16 cellular contexts compared by ENCODE assay signal in the genomic region with DNA sequence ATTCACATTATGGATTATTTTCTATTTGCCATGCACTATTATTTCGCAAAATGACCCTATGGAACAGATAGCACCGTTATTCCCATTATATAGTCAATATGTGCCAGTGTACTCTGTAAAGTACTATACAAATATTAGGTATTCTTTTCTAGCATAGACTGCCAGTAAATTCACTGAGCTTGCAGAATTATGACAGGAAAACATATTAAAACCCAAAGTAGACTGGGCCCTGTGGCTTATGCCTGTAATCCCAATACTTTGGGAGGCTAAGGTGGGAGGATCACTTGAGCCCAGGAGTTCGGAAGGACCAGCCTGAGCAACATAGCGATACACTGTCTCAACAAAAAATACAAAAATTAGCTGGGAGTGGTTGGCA. TPM values are rescaled to one million over a fixed set of nuclear protein-coding genes. Genes with fewer than 3 reads are reported as not detected.
DNase-seq lines count a peak whose midpoint lies in the region; ATAC-seq and TF ChIP-seq lines count a peak whose summit lies in the region.
"Had no signal": no experiment of that assay in that cellular context is flagged by ENCODE, and none has a peak within 500 bp of the region (broad histone marks: within the 10 kb centered on the region; RNA-seq: fewer than 3 reads in every experiment).

No MANE protein-coding gene starts in this region.

- H3K36me3 ChIP-seq in ACC112 (ENCODE audit: insufficient read depth, low read length) (no peaks in the 10 kb centered on the region), mesenchymal stem cell (ENCODE audit: control insufficient read depth in 1 of 2, insufficient read depth in 2 of 2, low read depth in 1 of 2, low read length in 2 of 2) (no peaks in the 10 kb centered on the region), MM.1S (replicated peaks; ENCODE audit: insufficient read depth, low read length) (no peaks in the 10 kb centered on the region)
- H3K36me3 ChIP-seq in CD4-positive, CD25-positive, alpha-beta regulatory T cell (ENCODE audit: control insufficient read depth, insufficient read depth, low read length): no peaks in the 10 kb centered on the region
- H3K36me3 ChIP-seq: SJSA1, upper lobe of right lung had no signal

- no peak overlapping the region for H2AK5ac ChIP-seq in mesenchymal stem cell (ENCODE audit: low read length, severe bottlenecking)

- H3K4me3 ChIP-seq in ACC112 (ENCODE audit: low read depth, low read length) (peak overlapping the region; percentile 96; the same call in 1 of the 2 replicates), mesenchymal stem cell (ENCODE audit: insufficient read depth in 1 of 2, low read depth in 1 of 2, low read length in 2 of 2) (peak overlapping the region in 1 of 2 experiments; percentile 89), MM.1S (ENCODE audit: low read length) (no peak overlapping the region)
- H3K4me3 ChIP-seq in CD4-positive, CD25-positive, alpha-beta regulatory T cell (ENCODE audit: low read depth, low read length): no peak overlapping the region

- H3K27ac ChIP-seq in ACC112 (ENCODE audit: low read depth, low read length): peak overlapping the region; percentile 33
- no peak overlapping the region for H3K27ac ChIP-seq in CD4-positive, CD25-positive, alpha-beta regulatory T cell (ENCODE audit: insufficient read depth, low read length, poor library complexity, severe bottlenecking)
- no peak overlapping the region for H3K27ac ChIP-seq in mesenchymal stem cell (ENCODE audit: low read length, poor library complexity, severe bottlenecking)
- no peak overlapping the region for H3K27ac ChIP-seq in MM.1S (ENCODE audit: low read length)
- H3K27ac ChIP-seq: SJSA1 had no signal

- WGBS in mesenchymal stem cell: 100% methylated on average over 2 of the region's 4 CpGs

- no peaks in the 10 kb centered on the region for H3K9me2 ChIP-seq in MM.1S (replicated peaks; ENCODE audit: insufficient read depth, low read length)

- no peaks in the 10 kb centered on the region for H3K9me3 Mint-ChIP-seq in CD4-positive, CD25-positive, alpha-beta regulatory T cell
- no peaks in the 10 kb centered on the region for H3K9me3 Mint-ChIP-seq in activated CD4-positive, alpha-beta memory T cell treated with anti-CD3 and anti-CD28 coated beads, Interleukin-2, amount 10 ng/mL, durations not matched to agents 7 days and 5 days

- H3K4me2 ChIP-seq in mesenchymal stem cell (ENCODE audit: low read length, poor library complexity, severe bottlenecking) (no peak overlapping the region), MM.1S (ENCODE audit: low read depth, low read length) (no peak overlapping the region)

- no peak overlapping the region for H2BK120ac ChIP-seq in mesenchymal stem cell (ENCODE audit: low read depth, low read length)

- no peak overlapping the region for H3K4ac ChIP-seq in mesenchymal stem cell (ENCODE audit: low read depth in 1 of 2, low read length in 2 of 2)

- H3K9me3 ChIP-seq in CD4-positive, CD25-positive, alpha-beta regulatory T cell (ENCODE audit: control insufficient read depth in 2 of 2, low read length in 2 of 2): no peaks in the 10 kb centered on the region
- H3K9me3 ChIP-seq in mesenchymal stem cell (ENCODE audit: control insufficient read depth, low read length) (no peaks in the 10 kb centered on the region), MM.1S (replicated peaks; ENCODE audit: insufficient read depth, low read length) (no peaks in the 10 kb centered on the region)
- H3K9me3 ChIP-seq: SJSA1, upper lobe of right lung had no signal

- H3F3A ChIP-seq in MM.1S (ENCODE audit: insufficient read depth, low read length): no peaks in the 10 kb centered on the region

- peaks cover 8% of the 10 kb centered on the region for H3K36me3 Mint-ChIP-seq in CD4-positive, CD25-positive, alpha-beta regulatory T cell
- no peaks in the 10 kb centered on the region for H3K36me3 Mint-ChIP-seq in activated CD4-positive, alpha-beta memory T cell treated with anti-CD3 and anti-CD28 coated beads, Interleukin-2, amount 10 ng/mL, durations not matched to agents 7 days and 5 days (ENCODE audit: low read depth)

- no peak for ATAC-seq in CD4-positive, CD25-positive, alpha-beta regulatory T cell (ENCODE audit: low read depth in 2 of 2)
- ATAC-seq in HG03135 (IDR thresholded peaks at IDR 0.05; ENCODE audit: unreplicated experiment): no peak

- no peak overlapping the region for H4K91ac ChIP-seq in mesenchymal stem cell (ENCODE audit: low read length)

- peaks cover 8% of the 10 kb centered on the region for H3K79me1 ChIP-seq in mesenchymal stem cell (replicated peaks; ENCODE audit: low read length, poor library complexity, severe bottlenecking)

- H3K27me3 ChIP-seq in ACC112 (ENCODE audit: insufficient read depth, low read length) (no peaks in the 10 kb centered on the region), mesenchymal stem cell (ENCODE audit: control insufficient read depth in 1 of 2, insufficient read depth in 1 of 2, low read length in 2 of 2) (no peaks in the 10 kb centered on the region), MM.1S (replicated peaks; ENCODE audit: insufficient read depth, low read length) (no peaks in the 10 kb centered on the region)
- no peaks in the 10 kb centered on the region for H3K27me3 ChIP-seq in CD4-positive, CD25-positive, alpha-beta regulatory T cell (ENCODE audit: control insufficient read depth, insufficient read depth, low read length)
- H3K27me3 ChIP-seq: SJSA1, upper lobe of right lung had no signal

- H3K79me2 ChIP-seq in ACC112 (ENCODE audit: control insufficient read depth, insufficient read depth, low read length, unreplicated experiment) (peaks cover 23% of the 10 kb centered on the region), MM.1S (ENCODE audit: low read length) (peaks cover 39% of the 10 kb centered on the region)

- peaks cover 22 to 44% (median 29%) of the 10 kb centered on the region in 4 donors for H3K4me1 Mint-ChIP-seq in CD4-positive, CD25-positive, alpha-beta regulatory T cell
- peaks cover 39% of the 10 kb centered on the region for H3K4me1 Mint-ChIP-seq in activated CD4-positive, alpha-beta memory T cell treated with anti-CD3 and anti-CD28 coated beads, Interleukin-2, amount 10 ng/mL, durations not matched to agents 7 days and 5 days

- H4K8ac ChIP-seq in mesenchymal stem cell (ENCODE audit: low read length): no peak overlapping the region

- no peak overlapping the region for H2BK15ac ChIP-seq in mesenchymal stem cell (ENCODE audit: low read depth, poor library complexity, severe bottlenecking)

- no peak overlapping the region for H2BK5ac ChIP-seq in mesenchymal stem cell (ENCODE audit: low read depth, low read length, poor library complexity, severe bottlenecking)

- no peak for TF ChIP-seq CTCF in MM.1S (IDR thresholded peaks at IDR 0.05; ENCODE audit: low read length)

- POLR2A ChIA-PET in activated CD4-positive, alpha-beta memory T cell treated with anti-CD3 and anti-CD28 coated beads, Interleukin-2, amount 10 ng/mL, durations not matched to agents 7 days and 5 days (lab: Charles Lee): interaction anchor here (0.6 to 3.2 kb wide), 3 partner anchors 19 to 29 kb away, joined by 3 to 44 read pairs (median 19); partner anchors contain the start of gene C18orf32

- no peak overlapping the region for H3K14ac ChIP-seq in mesenchymal stem cell (ENCODE audit: low read length in 2 of 2)

- no peak overlapping the region for H2AFZ ChIP-seq in ACC112 (ENCODE audit: low read length, unreplicated experiment)
- H2AFZ ChIP-seq in mesenchymal stem cell (ENCODE audit: low read depth, low read length): no peak overlapping the region
- H2AFZ ChIP-seq in MM.1S (ENCODE audit: low read length): no peak overlapping the region

- H2BK12ac ChIP-seq in mesenchymal stem cell (ENCODE audit: low read length in 2 of 2): no peak overlapping the region

- no peak overlapping the region for H3K18ac ChIP-seq in mesenchymal stem cell (ENCODE audit: low read depth in 1 of 2, low read length in 2 of 2)

- peak overlapping the region in 1 of 3 donors; percentile 98 for H3K27ac Mint-ChIP-seq in CD4-positive, CD25-positive, alpha-beta regulatory T cell
- H3K27ac Mint-ChIP-seq in activated CD4-positive, alpha-beta memory T cell treated with anti-CD3 and anti-CD28 coated beads, Interleukin-2, amount 10 ng/mL, durations not matched to agents 7 days and 5 days: no peak overlapping the region

- no peak for DNase-seq in CD4-positive, CD25-positive, alpha-beta regulatory T cell
- DNase-seq in activated CD4-positive, alpha-beta memory T cell treated with anti-CD3 and anti-CD28 coated beads, Interleukin-2, amount 10 ng/mL, durations not matched to agents 7 days and 5 days: no peak
- DNase-seq in mesenchymal stem cell: no peak
- DNase-seq in MM.1S: no peak
- DNase-seq in NCI-H774 (lab: John Stamatoyannopoulos, UW): no peak
- DNase-seq in HK-2 (ENCODE audit: unreplicated experiment): no peak
- DNase-seq: activated gamma-delta T cell treated with Interleukin-2 at 50 U/mL for 16 hours; C1 segment of cervical spinal cord; NCI-H1048; NCI-H526 treated with DMSO at 0.1 percent for 48 hours; PC-9; stimulated activated naive CD4-positive, alpha-beta T cell; upper lobe of right lung had no signal

- H4K20me1 ChIP-seq in MM.1S (ENCODE audit: insufficient read depth, low read length): no peaks in the 10 kb centered on the region

- CTCF ChIA-PET in activated CD4-positive, alpha-beta memory T cell treated with anti-CD3 and anti-CD28 coated beads, Interleukin-2, amount 10 ng/mL, durations not matched to agents 7 days and 5 days (lab: Charles Lee): interaction anchor here (1.2 to 1.4 kb wide), 2 partner anchors 18 to 25 kb away, joined by 4 read pairs; partner anchors contain the start of gene C18orf32

- peak overlapping the region; percentile 81 to 92 (median 86) for H3K4me3 Mint-ChIP-seq in CD4-positive, CD25-positive, alpha-beta regulatory T cell
- peak overlapping the region; percentile 30 for H3K4me3 Mint-ChIP-seq in activated CD4-positive, alpha-beta memory T cell treated with anti-CD3 and anti-CD28 coated beads, Interleukin-2, amount 10 ng/mL, durations not matched to agents 7 days and 5 days

- H3K4me1 ChIP-seq in ACC112 (ENCODE audit: control insufficient read depth, insufficient read depth, low read length, unreplicated experiment): peaks cover 22% of the 10 kb centered on the region
- H3K4me1 ChIP-seq in CD4-positive, CD25-positive, alpha-beta regulatory T cell (ENCODE audit: control insufficient read depth, insufficient read depth, low read length, poor library complexity, severe bottlenecking): peaks cover 30% of the 10 kb centered on the region
- peaks cover 14% of the 10 kb centered on the region for H3K4me1 ChIP-seq in mesenchymal stem cell (ENCODE audit: control insufficient read depth, insufficient read depth, low read depth, low read length)
- H3K4me1 ChIP-seq in MM.1S (ENCODE audit: low read length): peaks cover 16% of the 10 kb centered on the region

- no peaks in the 10 kb centered on the region for H3K27me3 Mint-ChIP-seq in CD4-positive, CD25-positive, alpha-beta regulatory T cell
- H3K27me3 Mint-ChIP-seq in activated CD4-positive, alpha-beta memory T cell treated with anti-CD3 and anti-CD28 coated beads, Interleukin-2, amount 10 ng/mL, durations not matched to agents 7 days and 5 days: peaks cover 5% of the 10 kb centered on the region

- H3K9ac ChIP-seq in mesenchymal stem cell (ENCODE audit: low read length): peak overlapping the region; percentile 93
- no peak overlapping the region for H3K9ac ChIP-seq in MM.1S (ENCODE audit: low read length)

- no peak overlapping the region for H3K23ac ChIP-seq in mesenchymal stem cell (ENCODE audit: low read length in 2 of 2)

RNA-seq across cellular contexts. Expression of gene DYM, which starts 1.1 kb away (rescaled TPM):
- total RNA-seq in CD4-positive, CD25-positive, alpha-beta regulatory T cell: 67.3 TPM
- polyA plus RNA-seq in CD4-positive, CD25-positive, alpha-beta regulatory T cell: 10 to 100 TPM; 30.1 to 42.4 (median 35.3) TPM
- total RNA-seq in activated CD4-positive, alpha-beta memory T cell treated with anti-CD3 and anti-CD28 coated beads, Interleukin-2, amount 10 ng/mL, durations not matched to agents 7 days and 5 days: 10 to 100 TPM; 57.2 to 59.1 TPM
- 41.0 TPM for polyA plus RNA-seq in mesenchymal stem cell (2013, experiment 1 of 2)
- 43.8 TPM for polyA plus RNA-seq in mesenchymal stem cell (2013, experiment 2 of 2)

RNA-seq across cellular contexts. Expression of gene C18orf32, which starts 25.4 kb away (rescaled TPM):
- 34.8 TPM for total RNA-seq in CD4-positive, CD25-positive, alpha-beta regulatory T cell
- 100 to 1,000 TPM in 2 of 4 donors, 10 to 100 TPM in 2; 91.4 to 108 (median 99.8) TPM for polyA plus RNA-seq in CD4-positive, CD25-positive, alpha-beta regulatory T cell
- 10 to 100 TPM; 31.7 to 33.7 TPM for total RNA-seq in activated CD4-positive, alpha-beta memory T cell treated with anti-CD3 and anti-CD28 coated beads, Interleukin-2, amount 10 ng/mL, durations not matched to agents 7 days and 5 days
- polyA plus RNA-seq in mesenchymal stem cell (2013, experiment 1 of 2): 68.1 TPM
- polyA plus RNA-seq in mesenchymal stem cell (2013, experiment 2 of 2): 71.5 TPM

RNA-seq across cellular contexts. Expression of gene RPL17, which starts 30.7 kb away (rescaled TPM):
- 1,805 TPM for total RNA-seq in CD4-positive, CD25-positive, alpha-beta regulatory T cell
- polyA plus RNA-seq in CD4-positive, CD25-positive, alpha-beta regulatory T cell: 1,000 to 10,000 TPM; 1,527 to 2,169 (median 1,887) TPM
- 1,000 to 10,000 TPM; 1,460 to 1,462 TPM for total RNA-seq in activated CD4-positive, alpha-beta memory T cell treated with anti-CD3 and anti-CD28 coated beads, Interleukin-2, amount 10 ng/mL, durations not matched to agents 7 days and 5 days
- 4,053 TPM for polyA plus RNA-seq in mesenchymal stem cell (2013, experiment 1 of 2)
- polyA plus RNA-seq in mesenchymal stem cell (2013, experiment 2 of 2): 4,052 TPM
